ENCODE assay signal across 8 cellular contexts in the genomic region with DNA sequence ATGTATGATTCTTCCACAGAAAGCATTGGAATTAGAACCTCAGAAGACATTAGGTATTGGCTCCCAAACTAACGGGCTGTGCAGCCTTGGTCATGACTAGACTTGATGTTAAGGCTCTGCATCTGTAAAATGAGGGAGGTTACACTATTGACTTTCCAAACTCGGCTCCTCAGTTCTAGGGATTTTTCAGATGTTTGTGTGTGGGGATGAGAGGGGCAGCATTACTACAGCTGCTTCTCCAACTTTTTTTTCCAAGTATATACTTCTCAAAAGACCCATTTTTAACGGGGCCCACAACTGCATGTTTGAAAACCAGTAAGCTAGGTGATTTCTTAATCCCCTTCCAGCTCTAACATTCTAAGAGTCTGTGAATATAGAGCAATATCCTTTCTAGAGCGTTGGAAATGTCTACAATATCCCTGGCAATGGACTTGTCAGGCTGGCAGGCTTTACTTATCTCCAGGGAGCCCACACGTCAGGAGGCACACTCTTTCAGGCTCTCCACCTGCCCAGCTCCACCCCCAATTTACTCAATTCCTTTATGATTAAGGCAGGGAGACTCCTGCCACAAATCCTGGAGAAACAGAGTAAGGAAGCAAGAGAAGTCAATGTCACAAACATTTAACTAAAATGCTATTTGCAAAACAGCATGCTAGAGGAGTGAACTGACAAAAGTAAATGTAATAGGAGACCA. TPM values are rescaled to one million over a fixed set of nuclear protein-coding genes. Genes with fewer than 3 reads are reported as not detected.
DNase-seq lines count a peak whose midpoint lies in the region; ATAC-seq and TF ChIP-seq lines count a peak whose summit lies in the region.

No MANE protein-coding gene starts in this region.

- no peak for DNase-seq in AG04449 (ENCODE audit: low read depth, low spot score)
- DNase-seq in MCF 10A (ENCODE audit: unreplicated experiment), result peak; percentile 55
- peak; percentile 7 for DNase-seq in medulla oblongata (ENCODE audit: extremely low spot score)
- DNase-seq in upper lobe of right lung, result no peak
- no peak for DNase-seq in GOT3 (lab: John Stamatoyannopoulos, UW)
- no peak for DNase-seq in kidney glomerular epithelial cell (lab: John Stamatoyannopoulos, UW)

- intact Hi-C loops in MCF 10A (cut with micrococcal nuclease) (no loop called here), upper lobe of right lung (cut with DNase I) (no loop called here)

- peaks cover 23% of the 10 kb centered on the region for H3K4me1 Mint-ChIP-seq in MCF 10A (ENCODE audit: insufficient read depth, unreplicated experiment)

- H3K27ac ChIP-seq in KOPT-K1 (ENCODE audit: low read depth, low read length, poor library complexity, severe bottlenecking), result peak overlapping the region; percentile 84
- H3K27ac ChIP-seq in upper lobe of right lung, result peak overlapping the region; percentile 99

- no peaks in the 10 kb centered on the region for H3K27me3 ChIP-seq in upper lobe of right lung

- peak overlapping the region; percentile 91 for H3K4me3 Mint-ChIP-seq in MCF 10A (ENCODE audit: unreplicated experiment)

- peaks cover 15% of the 10 kb centered on the region for H3K4me1 ChIP-seq in upper lobe of right lung

- H3K4me3 ChIP-seq in AG04449 (ENCODE audit: low read depth, low read length), result peak overlapping the region; percentile 96
- H3K4me3 ChIP-seq in upper lobe of right lung, result peak overlapping the region; percentile 95

- H3K9me3 Mint-ChIP-seq in MCF 10A (ENCODE audit: unreplicated experiment), result no peaks in the 10 kb centered on the region

- no peaks in the 10 kb centered on the region for H3K27me3 Mint-ChIP-seq in MCF 10A (ENCODE audit: insufficient read depth, unreplicated experiment)

- CTCF ChIA-PET in AG04449 (lab: Yijun Ruan, JAX) (interaction anchor here (0.7 to 8.1 kb wide), 6 partner anchors 9 to 74 kb away, joined by 3 to 94 read pairs (median 3); a partner anchor contains a TSS), MCF 10A (lab: Yijun Ruan, JAX) (interaction anchor here (0.5 to 7.8 kb wide), 6 partner anchors 8 to 406 kb away, joined by 3 to 47 read pairs (median 5); a partner anchor contains a TSS)

- H3K36me3 ChIP-seq in KOPT-K1 (ENCODE audit: insufficient read depth, low read length) (peaks cover 34% of the 10 kb centered on the region), upper lobe of right lung (peaks cover 29% of the 10 kb centered on the region)

- no peak for ATAC-seq in upper lobe of right lung
- no peak for ATAC-seq in HG03175 (IDR thresholded peaks at IDR 0.05; ENCODE audit: unreplicated experiment)

- no TSS peak for BruUV-seq in MCF 10A (replicated peaks; lab: Mats Ljungman, UMichigan)

- peak overlapping the region; percentile 99 for H3K27ac Mint-ChIP-seq in MCF 10A (ENCODE audit: low read depth, unreplicated experiment)

- H3K36me3 Mint-ChIP-seq in MCF 10A (ENCODE audit: insufficient read depth, unreplicated experiment), result peaks cover 60% of the 10 kb centered on the region

- H3K9me3 ChIP-seq in KOPT-K1 (ENCODE audit: insufficient read depth, low read length, poor library complexity, severe bottlenecking), result no peaks in the 10 kb centered on the region
- no peaks in the 10 kb centered on the region for H3K9me3 ChIP-seq in upper lobe of right lung

- TF ChIP-seq CTCF in AG04449 (IDR thresholded peaks at IDR 0.05; ENCODE audit: insufficient read depth, low read length, missing control alignments) (no peak), MCF 10A (IDR thresholded peaks at IDR 0.05; ENCODE audit: unreplicated experiment) (no peak), upper lobe of right lung (IDR thresholded peaks at IDR 0.05) (no peak)

- POLR2A ChIA-PET in AG04449 (lab: Yijun Ruan, JAX), result interaction anchor here (0.9 to 2.9 kb wide), 2 partner anchors 33 to 42 kb away, joined by 3 to 11 read pairs; a partner anchor contains a TSS
- POLR2A ChIA-PET in MCF 10A (lab: Yijun Ruan, JAX), result interaction anchor here (0.6 to 5.6 kb wide), 24 partner anchors 9 to 1481 kb away, joined by 3 to 142 read pairs (median 10); a partner anchor contains a TSS

RNA-seq across cellular contexts. Expression of a gene that starts 0.8 kb away (rescaled TPM):
- 104 and 114 TPM in 2 replicates for total RNA-seq in MCF 10A (2022)
- 80.4 TPM for total RNA-seq in upper lobe of right lung

RNA-seq across cellular contexts. Expression of a gene that starts 15.5 kb away (rescaled TPM):
- total RNA-seq in MCF 10A (2022) (7.9 and 9.5 TPM in 2 replicates), upper lobe of right lung (2.8 TPM)

RNA-seq across cellular contexts. Expression of a gene that starts 32.8 kb away (rescaled TPM):
- 47.5 and 47.8 TPM in 2 replicates for total RNA-seq in MCF 10A (2022)
- total RNA-seq in upper lobe of right lung, result 54.4 TPM

RNA-seq across cellular contexts. Expression of a gene that starts 41.5 kb away (rescaled TPM):
- total RNA-seq in MCF 10A (2022) (not detected in 2 replicates), upper lobe of right lung (not detected)

RNA-seq across cellular contexts. Expression of a gene that starts 46.4 kb away (rescaled TPM):
- total RNA-seq in MCF 10A (2022) (42.7 and 50.1 TPM in 2 replicates), upper lobe of right lung (35.0 TPM)

Comparison
In these comparisons a context has a peak if more than half of its experiments do, and no peak if none do; other contexts are left out.
1. DNase-seq: peak in MCF 10A (single experiment) and medulla oblongata (single experiment); none in AG04449 (single experiment), upper lobe of right lung (single experiment), GOT3 (single experiment) and kidney glomerular epithelial cell (single experiment).